ENCODE assay signal across 32 cellular contexts in the genomic region with DNA sequence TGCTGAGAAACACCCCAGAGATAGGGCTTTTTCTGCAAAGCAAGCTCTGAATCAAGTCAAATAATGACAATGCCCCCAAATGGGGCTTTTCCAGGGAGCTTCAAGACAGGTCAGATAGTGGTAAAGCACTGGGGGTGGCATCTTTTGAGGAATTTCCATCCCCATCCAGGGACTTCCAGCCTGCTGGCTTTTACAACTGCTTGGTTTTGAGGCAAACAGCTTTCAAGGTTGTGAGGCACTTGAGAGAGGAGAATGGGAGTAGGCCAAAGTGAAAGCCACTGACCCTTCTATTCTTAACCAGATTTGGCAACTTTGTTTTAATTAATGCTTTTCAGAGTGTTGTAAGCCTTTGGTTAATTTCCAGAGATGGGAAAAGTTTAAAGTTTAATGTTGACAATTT.
"Had no signal": no experiment of that assay in that cellular context is flagged by ENCODE, and none has a peak within 500 bp of the region (broad histone marks: within the 10 kb centered on the region; RNA-seq: fewer than 3 reads in every experiment).

No MANE protein-coding gene starts in this region.

- H3K4me1 Mint-ChIP-seq: mesothelial cell of epicardium; naive B cell; neural crest cell; stimulated activated naive CD8-positive, alpha-beta T cell treated with anti-CD3 and anti-CD28 coated beads, Interleukin-15, amount 100 ng/mL, for 72 hours had no signal

- H3K4me3 ChIP-seq: coronary artery, esophagus squamous epithelium, left lung, mucosa of descending colon, prostate gland, right atrium auricular region, smooth muscle cell, suprapubic skin, thyroid gland, vagina had no signal

- H3K36me3 ChIP-seq: esophagus squamous epithelium, left lung, prostate gland, right atrium auricular region, suprapubic skin, thyroid gland, vagina had no signal

- H3K4me1 ChIP-seq: esophagus squamous epithelium, left lung, prostate gland, right atrium auricular region, suprapubic skin, thyroid gland, vagina had no signal

- H3K27me3 ChIP-seq: esophagus squamous epithelium, left lung, right atrium auricular region, suprapubic skin, thyroid gland, vagina had no signal

- DNase-seq: dermis blood vessel endothelial cell; effector memory CD8-positive, alpha-beta T cell; erythroblast; esophagus squamous epithelium; head of caudate nucleus; left cardiac atrium; left lung; mesenchymal stem cell; mucosa of descending colon; naive B cell; nucleus accumbens; stimulated activated CD4-positive, alpha-beta T cell treated with anti-CD3 and anti-CD28 coated beads, Interleukin-12 subunit alpha, Interleukin-12 subunit beta, amount 100 ng/mL, for 4 hours; stimulated activated CD4-positive, alpha-beta T cell treated with anti-CD3 and anti-CD28 coated beads, Interleukin-1b, Interleukin-23, amount 100 ng/mL, for 48 hours; stimulated activated CD4-positive, alpha-beta T cell treated with anti-CD3 and anti-CD28 coated beads, Interleukin-4, amount 100 ng/mL, for 1 hour; stimulated activated CD8-positive, alpha-beta memory T cell treated with anti-CD3 and anti-CD28 coated beads, Interleukin-4, amount 100 ng/mL, for 48 hours; stimulated activated naive CD4-positive, alpha-beta T cell; stimulated activated naive CD8-positive, alpha-beta T cell treated with anti-CD3 and anti-CD28 coated beads, Interleukin-15, amount 100 ng/mL, for 72 hours; thyroid gland; trophoblast cell had no signal

- H3K4me2 ChIP-seq: smooth muscle cell had no signal

- H3K4me3 Mint-ChIP-seq: effector memory CD8-positive, alpha-beta T cell; mesothelial cell of epicardium; naive B cell; natural killer cell treated with Interleukin-12 subunit alpha and Interleukin-12 subunit beta and Interleukin-15 and Interleukin-18, amount 100 ng/mL, for 72 hours; neural crest cell; stimulated activated naive CD8-positive, alpha-beta T cell treated with anti-CD3 and anti-CD28 coated beads, Interleukin-15, amount 100 ng/mL, for 72 hours had no signal

- H3K27me3 Mint-ChIP-seq: effector memory CD8-positive, alpha-beta T cell; naive B cell; natural killer cell treated with Interleukin-12 subunit alpha and Interleukin-12 subunit beta and Interleukin-15 and Interleukin-18, amount 100 ng/mL, for 72 hours; stimulated activated naive CD8-positive, alpha-beta T cell treated with anti-CD3 and anti-CD28 coated beads, Interleukin-15, amount 100 ng/mL, for 72 hours had no signal

- H3K27ac ChIP-seq: coronary artery, esophagus squamous epithelium, left lung, prostate gland, right atrium auricular region, suprapubic skin, thyroid gland, vagina had no signal

- H3K36me3 Mint-ChIP-seq: mesothelial cell of epicardium; naive B cell; natural killer cell treated with Interleukin-12 subunit alpha and Interleukin-12 subunit beta and Interleukin-15 and Interleukin-18, amount 100 ng/mL, for 72 hours had no signal

- FAIRE-seq: endometrium, frontal cortex, islet of Langerhans had no signal

- H3K27ac Mint-ChIP-seq: effector memory CD8-positive, alpha-beta T cell; mesothelial cell of epicardium; natural killer cell treated with Interleukin-12 subunit alpha and Interleukin-12 subunit beta and Interleukin-15 and Interleukin-18, amount 100 ng/mL, for 72 hours had no signal

- H3K9me3 ChIP-seq: esophagus squamous epithelium, mucosa of descending colon, prostate gland, right atrium auricular region, suprapubic skin, thyroid gland, vagina had no signal

- ATAC-seq: effector memory CD8-positive, alpha-beta T cell; left cardiac atrium; left lung; mucosa of descending colon; natural killer cell treated with Interleukin-12 subunit alpha and Interleukin-12 subunit beta and Interleukin-15 and Interleukin-18, amount 100 ng/mL, for 72 hours; sciatic nerve; stimulated activated naive CD8-positive, alpha-beta T cell treated with anti-CD3 and anti-CD28 coated beads, Interleukin-15, amount 100 ng/mL, for 72 hours had no signal

- H3K9me3 Mint-ChIP-seq: neural crest cell had no signal
